In the genomic region with DNA sequence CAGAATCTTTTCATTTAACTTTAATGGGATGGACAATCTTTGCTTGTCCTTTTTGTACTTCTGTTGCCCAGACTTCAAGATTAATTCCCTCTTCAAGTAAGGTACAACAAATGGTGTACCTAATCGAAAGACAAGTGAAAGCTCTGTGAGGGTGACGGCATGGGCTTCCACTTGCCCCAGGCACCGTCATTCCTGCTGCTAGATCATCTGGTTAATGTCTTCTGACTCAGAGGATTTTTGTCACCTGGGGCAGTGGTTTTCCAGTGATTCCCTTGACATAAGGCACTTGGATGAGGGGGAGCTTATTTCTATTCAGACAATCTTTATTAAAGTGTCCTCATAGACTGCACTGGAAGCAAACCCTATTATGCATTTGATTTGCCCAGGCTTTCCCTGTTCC, we compare ENCODE assay signal across 34 cellular contexts.
"Had no signal": no experiment of that assay in that cellular context is flagged by ENCODE, and none has a peak within 500 bp of the region (broad histone marks: within the 10 kb centered on the region; RNA-seq: fewer than 3 reads in every experiment).

No MANE protein-coding gene starts in this region.

- H3K36me3 ChIP-seq: adrenal gland, brain microvascular endothelial cell, breast epithelium had no signal

- DNase-seq: activated B cell treated with CpG ODN at 0.5 μM for 24 hours; activated CD4-positive, alpha-beta memory T cell treated with anti-CD3 and anti-CD28 coated beads for 36 hours; activated CD4-positive, alpha-beta T cell treated with anti-CD3 and anti-CD28 coated beads for 4 hours; activated CD4-positive, alpha-beta T cell treated with anti-CD3 and anti-CD28 coated beads, Interleukin-2, amount 50 U/mL, for 1 hour; activated CD4-positive, alpha-beta T cell treated with anti-CD3 and anti-CD28 coated beads, Interleukin-2, amount 50 U/mL, for 4 hours; activated CD4-positive, CD25-positive, alpha-beta regulatory T cell treated with anti-CD3 and anti-CD28 coated beads, Interleukin-2, amount 50 U/mL, for 72 hours; activated CD8-positive, alpha-beta memory T cell treated with anti-CD3 and anti-CD28 coated beads, Interleukin-2, amount 50 U/mL, for 4 hours; activated CD8-positive, alpha-beta T cell treated with anti-CD3 and anti-CD28 coated beads for 36 hours; activated effector memory CD4-positive, alpha-beta T cell treated with anti-CD3 and anti-CD28 coated beads, Interleukin-2, amount 50 U/mL, for 16 hours; activated gamma-delta T cell treated with Interleukin-2 at 50 U/mL for 16 hours; activated naive CD4-positive, alpha-beta T cell; activated naive CD4-positive, alpha-beta T cell treated with anti-CD3 and anti-CD28 coated beads for 36 hours; activated naive CD4-positive, alpha-beta T cell treated with anti-CD3 and anti-CD28 coated beads, Interleukin-2, amount 50 U/mL, for 16 hours; activated naive CD8-positive, alpha-beta T cell treated with anti-CD3 and anti-CD28 coated beads for 36 hours; activated T-cell treated with anti-CD3 and anti-CD28 coated beads for 4 hours; activated T-cell treated with anti-CD3 and anti-CD28 coated beads, Interleukin-2, amount 50 U/mL, for 1 hour; activated T-cell treated with anti-CD3 and anti-CD28 coated beads, Interleukin-2, amount 50 U/mL, for 4 hours; activated T-cell treated with anti-CD3 and anti-CD28 coated beads, Interleukin-2, amount 50 U/mL, for 72 hours; amniotic stem cell; aorta; body of pancreas; brain microvascular endothelial cell; central memory CD4-positive, alpha-beta T cell; T-cell; T-helper 17 cell had no signal

- H3K4me1 ChIP-seq: adrenal gland, body of pancreas, breast epithelium had no signal

- H3K27me3 ChIP-seq: adrenal gland, body of pancreas, brain microvascular endothelial cell, breast epithelium had no signal

- H3K27ac Mint-ChIP-seq: activated B cell treated with CpG ODN at 0.5 μM for 24 hours; activated CD4-positive, alpha-beta memory T cell treated with anti-CD3 and anti-CD28 coated beads for 36 hours; activated CD4-positive, alpha-beta T cell treated with anti-CD3 and anti-CD28 coated beads, Interleukin-2, amount 10 ng/mL, durations not matched to agents 24 days and 14 days; activated CD8-positive, alpha-beta T cell treated with anti-CD3 and anti-CD28 coated beads for 36 hours; activated naive CD4-positive, alpha-beta T cell treated with anti-CD3 and anti-CD28 coated beads for 36 hours; activated naive CD4-positive, alpha-beta T cell treated with anti-CD3 and anti-CD28 coated beads, Interleukin-2, amount 50 U/mL, for 72 hours; activated naive CD8-positive, alpha-beta T cell treated with anti-CD3 and anti-CD28 coated beads for 36 hours; activated T-cell treated with anti-CD3 and anti-CD28 coated beads, Interleukin-2, amount 50 U/mL, for 72 hours; activated T-helper 1 cell treated with anti-CD3 and anti-CD28 coated beads, Interleukin-12 subunit alpha, Interleukin-12 subunit beta, Interleukin-2, Interleukin-4 antibody, amounts not matched to agents 30 ng/mL and 10 ng/mL and 1 ng/mL, durations not matched to agents 14 hours and 24 hours and 36 hours; activated T-helper 17 cell treated with anti-CD3 and anti-CD28 coated beads, Interleukin-2, amount 50 U/mL, for 72 hours; T-cell; T-helper 17 cell had no signal

- ATAC-seq: activated CD8-positive, alpha-beta T cell treated with anti-CD3 and anti-CD28 coated beads for 36 hours; activated naive CD4-positive, alpha-beta T cell treated with anti-CD3 and anti-CD28 coated beads, Interleukin-2, amount 50 U/mL, for 72 hours; activated T-cell treated with anti-CD3 and anti-CD28 coated beads, Interleukin-2, amount 50 U/mL, for 4 hours; activated T-cell treated with anti-CD3 and anti-CD28 coated beads, Interleukin-2, amount 50 U/mL, for 72 hours; activated T-helper 17 cell treated with anti-CD3 and anti-CD28 coated beads, Interleukin-2, amount 50 U/mL, for 72 hours; body of pancreas; T-cell; T-helper 17 cell had no signal

- H3K36me3 Mint-ChIP-seq: activated CD4-positive, alpha-beta memory T cell treated with anti-CD3 and anti-CD28 coated beads for 36 hours; activated naive CD4-positive, alpha-beta T cell treated with anti-CD3 and anti-CD28 coated beads, Interleukin-2, amount 50 U/mL, for 72 hours; activated naive CD8-positive, alpha-beta T cell treated with anti-CD3 and anti-CD28 coated beads for 36 hours; T-cell had no signal

- H3K4me1 Mint-ChIP-seq: activated B cell treated with CpG ODN at 0.5 μM for 24 hours; activated CD4-positive, alpha-beta T cell treated with anti-CD3 and anti-CD28 coated beads, Interleukin-2, amount 10 ng/mL, durations not matched to agents 24 days and 14 days; activated naive CD8-positive, alpha-beta T cell treated with anti-CD3 and anti-CD28 coated beads for 36 hours; activated T-helper 17 cell treated with anti-CD3 and anti-CD28 coated beads, Interleukin-2, amount 50 U/mL, for 72 hours; T-cell; T-helper 17 cell had no signal

- H3K4me3 Mint-ChIP-seq: activated B cell treated with CpG ODN at 0.5 μM for 24 hours; activated CD4-positive, alpha-beta memory T cell treated with anti-CD3 and anti-CD28 coated beads for 36 hours; activated CD4-positive, alpha-beta T cell treated with anti-CD3 and anti-CD28 coated beads, Interleukin-2, amount 10 ng/mL, durations not matched to agents 24 days and 14 days; activated CD8-positive, alpha-beta T cell treated with anti-CD3 and anti-CD28 coated beads for 36 hours; activated naive CD4-positive, alpha-beta T cell treated with anti-CD3 and anti-CD28 coated beads for 36 hours; activated naive CD8-positive, alpha-beta T cell treated with anti-CD3 and anti-CD28 coated beads for 36 hours; activated T-cell treated with anti-CD3 and anti-CD28 coated beads, Interleukin-2, amount 50 U/mL, for 4 hours; activated T-cell treated with anti-CD3 and anti-CD28 coated beads, Interleukin-2, amount 50 U/mL, for 72 hours; activated T-helper 1 cell treated with anti-CD3 and anti-CD28 coated beads, Interleukin-12 subunit alpha, Interleukin-12 subunit beta, Interleukin-2, Interleukin-4 antibody, amounts not matched to agents 30 ng/mL and 10 ng/mL and 1 ng/mL, durations not matched to agents 14 hours and 24 hours and 36 hours; activated T-helper 17 cell treated with anti-CD3 and anti-CD28 coated beads, Interleukin-2, amount 50 U/mL, for 72 hours; T-cell; T-helper 17 cell had no signal

- H3K4me3 ChIP-seq: adrenal gland, body of pancreas, breast epithelium had no signal

- FAIRE-seq: astrocyte, TTC549 had no signal

- H3K27me3 Mint-ChIP-seq: activated B cell treated with CpG ODN at 0.5 μM for 24 hours; activated CD4-positive, alpha-beta T cell treated with anti-CD3 and anti-CD28 coated beads, Interleukin-2, amount 10 ng/mL, durations not matched to agents 24 days and 14 days; T-helper 17 cell had no signal

- H3K27ac ChIP-seq: adrenal gland, body of pancreas, brain microvascular endothelial cell, breast epithelium, VCaP had no signal

- H3K9me3 Mint-ChIP-seq: activated B cell treated with CpG ODN at 0.5 μM for 24 hours; activated CD4-positive, alpha-beta memory T cell treated with anti-CD3 and anti-CD28 coated beads for 36 hours; activated CD4-positive, alpha-beta T cell treated with anti-CD3 and anti-CD28 coated beads, Interleukin-2, amount 10 ng/mL, durations not matched to agents 24 days and 14 days; activated CD8-positive, alpha-beta T cell treated with anti-CD3 and anti-CD28 coated beads for 36 hours; activated naive CD4-positive, alpha-beta T cell treated with anti-CD3 and anti-CD28 coated beads for 36 hours; activated naive CD4-positive, alpha-beta T cell treated with anti-CD3 and anti-CD28 coated beads, Interleukin-2, amount 50 U/mL, for 72 hours; activated naive CD8-positive, alpha-beta T cell treated with anti-CD3 and anti-CD28 coated beads for 36 hours; activated T-cell treated with anti-CD3 and anti-CD28 coated beads, Interleukin-2, amount 50 U/mL, for 4 hours; activated T-cell treated with anti-CD3 and anti-CD28 coated beads, Interleukin-2, amount 50 U/mL, for 72 hours; activated T-helper 1 cell treated with anti-CD3 and anti-CD28 coated beads, Interleukin-12 subunit alpha, Interleukin-12 subunit beta, Interleukin-2, Interleukin-4 antibody, amounts not matched to agents 30 ng/mL and 10 ng/mL and 1 ng/mL, durations not matched to agents 14 hours and 24 hours and 36 hours; activated T-helper 17 cell treated with anti-CD3 and anti-CD28 coated beads, Interleukin-2, amount 50 U/mL, for 72 hours; T-cell had no signal

- H3K9me3 ChIP-seq: adrenal gland, body of pancreas, breast epithelium had no signal
